ENCODE assay signal across 7 cellular contexts in genomic region chr19:44164673-44165512, GRCh38. TPM values are rescaled to one million over a fixed set of nuclear protein-coding genes. Genes with fewer than 3 reads are reported as not detected.
DNase-seq lines count a peak whose midpoint lies in the region; ATAC-seq, FAIRE-seq and TF ChIP-seq lines count a peak whose summit lies in the region.

Gene ZNF226 (plus strand): TSS chr19:44165100. CDS start chr19:44170081, 4,981 bp downstream.

- CTCF ChIA-PET in GM12878 (lab: Yijun Ruan, JAX): interaction anchor here (1.0 to 1.4 kb wide), 3 partner anchors 11 to 88 kb away, joined by 3 to 5 read pairs (median 3); no protein-coding TSS in a partner anchor

- no peak for TF ChIP-seq RAD21 in GM12878 (IDR thresholded peaks at IDR 0.05; ENCODE audit: insufficient read depth, low read depth, low read length)

- peaks cover 12% of the 10 kb centered on the region for H3K9me3 ChIP-seq in GM12878 (replicated peaks; ENCODE audit: control insufficient read depth, insufficient read depth, low read length)

- peaks cover 3 to 9% of the 10 kb centered on the region in 2 experiments; a peak in 2 of 4 replicates for H3K36me3 ChIP-seq in GM12878 (ENCODE audit: control insufficient read depth in 2 of 2, insufficient read depth in 2 of 2, low read length in 1 of 2)

- H4K20me1 ChIP-seq in GM12878 (ENCODE audit: control insufficient read depth, insufficient read depth): no peaks in the 10 kb centered on the region

- TSS peak; percentile 76 for BruUV-seq in GM12878 (replicated peaks; lab: Mats Ljungman, UMichigan)

- H2AFZ ChIP-seq in GM12878 (ENCODE audit: control insufficient read depth, low read depth, low read length): peak within 1 kb of the TSS; percentile 100

- peak within 1 kb of the TSS; percentile 96 for H3K4me2 ChIP-seq in GM12878 (ENCODE audit: control insufficient read depth, insufficient read depth)

- POLR2A ChIA-PET in GM12878 (lab: Charles Lee): interaction anchor here (0.9 to 2.5 kb wide), 9 partner anchors 12 to 161 kb away, joined by 3 to 16 read pairs (median 4); partner anchors contain the start of genes ZNF225, ZNF227, ZNF234 and ZNF235

- under 1% methylated on average over 32 of the region's 32 CpGs for WGBS in GM12878 (ENCODE audit: insufficient coverage, insufficient replicate concordance, low lambda C conversion rate, missing lambda C conversion rate)

- intact Hi-C loops in GM12878 (cut with micrococcal nuclease; ENCODE audit: unreplicated experiment): loop anchor here (2.0 to 10.0 kb wide), 3 partner anchors 48 to 100 kb away; partner anchors contain the start of genes ZNF225 and ZNF227

- peaks cover 4% of the 10 kb centered on the region for H3K4me1 ChIP-seq in GM12878 (ENCODE audit: control insufficient read depth, insufficient read depth, low read length)

- SMC1A ChIA-PET in GM12878 (lab: Charles Lee; ENCODE audit: uncharacterized antibody, unreplicated experiment): interaction anchor here (0.6 to 2.8 kb wide), 12 partner anchors 15 to 140 kb away, joined by 3 to 12 read pairs (median 3); partner anchors contain the start of genes ZNF227 and ZNF235

- peak; percentile 56 for ATAC-seq in GM18499 (IDR thresholded peaks at IDR 0.05; ENCODE audit: insufficient read depth, unreplicated experiment)
- ATAC-seq in HG02938 (IDR thresholded peaks at IDR 0.05; ENCODE audit: unreplicated experiment): peak; percentile 80
- ATAC-seq in GM12878: peak; percentile 96

- DNase-seq in NCI-H2029 (lab: John Stamatoyannopoulos, UW): peak; percentile 98
- DNase-seq in T-helper 9 cell: peak; percentile 49
- DNase-seq in GM12878 (ENCODE audit: low read depth, low spot score): peak; percentile 96
- peak; percentile 34 to 98 (median 90) for DNase-seq in hypothalamus (lab: John Stamatoyannopoulos, UW)
- peak; percentile 99 for DNase-seq in retinal pigment epithelial cell (ENCODE audit: low read depth)

- no peaks in the 10 kb centered on the region for H3K27me3 ChIP-seq in GM12878 (replicated peaks in 1 of 2; ENCODE audit: control insufficient read depth in 2 of 2, insufficient read depth in 2 of 2, low read length in 1 of 2)

- in situ Hi-C loops in GM12878 (cut with MboI): no loop called here

- peak within 1 kb of the TSS; percentile 89 for H3K27ac ChIP-seq in GM12878 (ENCODE audit: control insufficient read depth, insufficient read depth)

- TF ChIP-seq EP300 in GM12878 (IDR thresholded peaks at IDR 0.05; ENCODE audit: borderline replicate concordance in 1 of 2, control insufficient read depth in 1 of 2, low read depth in 2 of 2, low read length in 2 of 2): no peak

- H3K4me3 ChIP-seq in GM12878 (peak within 1 kb of the TSS; percentile 90), retinal pigment epithelial cell (ENCODE audit: low read length) (peak within 1 kb of the TSS; percentile 84)

- peak; percentile 85 for TF ChIP-seq POLR2A in GM12878 (IDR thresholded peaks at IDR 0.05; ENCODE audit: low read depth, low read length)

- TF ChIP-seq CTCF in GM12878 (IDR thresholded peaks at IDR 0.05 in 2 of 3, conservative IDR thresholded peaks at IDR 0.05 in 1 of 3; ENCODE audit: control insufficient read depth in 2 of 3, extremely low read depth in 1 of 3, insufficient read depth in 1 of 3, low read depth in 3 of 3, low read length in 3 of 3): no peak
- TF ChIP-seq CTCF in retinal pigment epithelial cell (conservative IDR thresholded peaks at IDR 0.05; ENCODE audit: low read depth, low read length): no peak

- H3K9ac ChIP-seq in GM12878 (ENCODE audit: control insufficient read depth, insufficient read depth, low read length): peak within 1 kb of the TSS; percentile 97

- RAD21 ChIA-PET in GM12878 (lab: Charles Lee; ENCODE audit: unreplicated experiment): interaction anchor here (0.9 to 1.6 kb wide), 7 partner anchors 23 to 559 kb away, joined by 3 to 11 read pairs (median 3); partner anchors contain the start of genes ZNF224 and ZNF227

- peaks cover 11% of the 10 kb centered on the region for H3K79me2 ChIP-seq in GM12878 (ENCODE audit: control insufficient read depth, insufficient read depth, low read length)

- FAIRE-seq in GM12878 (lab: Jason Lieb, UNC): peak; percentile 96

TF ChIP-seq in GM12878, 131 proteins besides CTCF, POLR2A, EP300 and RAD21 (continues in another document):
- TF ChIP-seq IRF4 (IDR thresholded peaks at IDR 0.05; ENCODE audit: low read depth, low read length) (no peak), PML (IDR thresholded peaks at IDR 0.05; ENCODE audit: low read length) (peak; percentile 70), ZBTB40 (IDR thresholded peaks at IDR 0.05; ENCODE audit: borderline replicate concordance) (peak; percentile 95), CBFB (IDR thresholded peaks at IDR 0.05; ENCODE audit: low read depth) (peak; percentile 32; the same call in 1 of the 2 replicates), EED (IDR thresholded peaks at IDR 0.05; ENCODE audit: low read depth) (peak; percentile 67), USF1 (IDR thresholded peaks at IDR 0.05; ENCODE audit: borderline replicate concordance, extremely low read length, insufficient read depth, low read depth, low read length) (no peak), CHD2 (IDR thresholded peaks at IDR 0.05; ENCODE audit: borderline replicate concordance, low read depth, low read length) (peak; percentile 64), TAF1 (IDR thresholded peaks at IDR 0.05; ENCODE audit: borderline replicate concordance, low read depth, low read length) (peak; percentile 68; the same call in 1 of the 2 replicates), NFYA (IDR thresholded peaks at IDR 0.05; ENCODE audit: borderline replicate concordance, low read depth, low read length) (no peak), ZNF217 (IDR thresholded peaks at IDR 0.05) (no peak), RELB (IDR thresholded peaks at IDR 0.05; ENCODE audit: low read depth) (peak; percentile 77)

RNA-seq across cellular contexts. Expression of gene ZNF226, which starts in this region (rescaled TPM):
- 87.1 and 92.8 TPM in 2 replicates for total RNA-seq in GM12878 (2013; cell fraction: nucleolus; rRNA removed)
- 13.7 and 16.5 TPM in 2 replicates for total RNA-seq in GM12878 (2014; rRNA removed)
- total RNA-seq in GM12878 (2014; rRNA removed; fragmentation: Illumina TruSeq; extraction: Trizol): 17.8 and 20.3 TPM in 2 replicates
- 17.2 and 18.5 TPM in 2 replicates for total RNA-seq in GM12878 (2021)
- polyA plus RNA-seq in GM12878 (2011; ENCODE audit: low read depth): 16.2 TPM
- polyA plus RNA-seq in GM12878 (2011; rRNA removed): 35.1 and 45.0 TPM in 2 replicates
- 11.6 and 12.6 TPM in 2 replicates for polyA plus RNA-seq in GM12878 (2011; cell fraction: cytosol; rRNA removed)
- polyA plus RNA-seq in GM12878 (2011; cell fraction: nucleus; rRNA removed): 36.0 and 47.8 TPM in 2 replicates
- polyA plus RNA-seq in GM12878 (2012): 17.9 and 23.6 TPM in 2 replicates
- 18.2 and 21.5 TPM in 2 replicates for polyA plus RNA-seq in GM12878 (2014; fragmentation: Illumina TruSeq; extraction: Trizol)
- polyA plus RNA-seq in GM12878 (2014; fragmentation: Nextera tagmentation; extraction: Ambion mirVana): 10 to 100 TPM; 35.1 to 35.3 TPM
- polyA plus RNA-seq in GM12878 (2014; rRNA removed): 11.7 and 17.3 TPM in 2 replicates
- 10 to 100 TPM; 18.1 to 19.9 TPM for polyA plus RNA-seq in GM12878 (2016; fragmentation: Nextera tagmentation; extraction: Ambion mirVana)
- 23.8 and 24.7 TPM in 2 replicates for polyA minus RNA-seq in GM12878 (2011; rRNA and poly(A)+ RNA removed)
- 5.2 and 9.9 TPM in 2 replicates for polyA minus RNA-seq in GM12878 (2011; cell fraction: cytosol; rRNA and poly(A)+ RNA removed)
- polyA minus RNA-seq in GM12878 (2011; cell fraction: nucleus; rRNA and poly(A)+ RNA removed): 14.5 and 21.0 TPM in 2 replicates

Comparison
In these comparisons a context has a peak if more than half of its experiments do, and no peak if none do; other contexts are left out.
1. Peak in every context shown above with its lines: DNase-seq, ATAC-seq, H3K4me3 ChIP-seq and H3K27ac ChIP-seq.
2. DNase-seq: peak in every context shown above with its lines; median percentile 99 in retinal pigment epithelial cell; 98 in NCI-H2029; 96 in GM12878; 90 in hypothalamus; 49 in T-helper 9 cell.